Comparison of ENCODE assay signal across 1 cellular context in the genomic region with DNA sequence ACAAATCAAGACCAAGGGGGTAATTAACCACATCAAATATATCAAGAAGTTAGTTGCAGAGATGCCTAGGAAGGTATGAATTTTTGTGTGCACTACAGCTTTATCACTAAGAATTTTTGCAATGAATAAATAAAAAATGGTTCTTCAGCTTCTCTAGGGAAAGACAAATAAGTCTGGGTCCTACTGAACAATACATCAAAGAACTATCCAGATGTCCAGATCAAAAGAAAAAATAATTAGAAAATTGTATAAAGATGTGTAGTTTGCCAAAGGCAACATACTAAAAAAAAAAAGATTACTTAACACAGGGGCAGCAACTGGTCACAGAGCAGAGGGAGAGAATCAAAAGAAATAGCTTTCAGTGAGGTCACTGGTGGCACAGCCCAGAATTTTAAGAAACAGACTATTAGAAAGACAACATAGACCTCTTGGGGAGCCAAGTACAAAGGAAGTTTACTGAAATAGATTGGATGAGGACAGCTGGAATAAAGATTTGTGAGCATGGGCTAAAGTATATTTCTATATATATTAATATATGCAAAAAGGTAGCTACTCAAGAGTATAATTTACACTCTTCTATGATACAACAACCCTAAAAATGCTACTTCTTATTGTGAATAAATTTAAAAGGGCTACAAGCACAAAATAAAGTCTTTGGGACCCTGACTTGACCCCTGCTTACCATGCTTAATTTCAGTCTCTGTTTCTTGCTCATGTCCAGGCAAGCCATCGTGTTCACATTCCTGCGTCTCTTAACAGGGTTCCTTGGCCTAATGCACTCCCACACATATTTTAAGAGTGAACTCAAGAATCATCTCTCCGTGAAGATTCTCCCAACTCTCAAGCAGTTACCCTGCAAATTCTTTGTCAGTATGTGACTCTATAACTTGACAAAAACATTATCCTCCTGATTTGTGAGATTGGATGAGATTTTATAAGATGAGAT.
TF ChIP-seq lines count a peak whose summit lies in the region.

No MANE protein-coding gene starts in this region.

TF ChIP-seq in HepG2, 621 proteins besides CTCF, POLR2A, EP300 and RAD21 (continued from another document):
- TF ChIP-seq CCAR2 (optimal IDR thresholded peaks at IDR 0.05; ENCODE audit: low read depth, low read length) (no peak), ZFP36 (IDR thresholded peaks at IDR 0.05; ENCODE audit: borderline replicate concordance, low read depth, low read length, partially characterized antibody) (no peak), KLF15 (CRISPR knock-in tag; IDR thresholded peaks at IDR 0.05; ENCODE audit: borderline replicate concordance) (no peak), CEBPB (IDR thresholded peaks at IDR 0.05; ENCODE audit: borderline replicate concordance, low read depth, low read length) (no peak), NRL (CRISPR knock-in tag; IDR thresholded peaks at IDR 0.05; ENCODE audit: borderline replicate concordance) (no peak), TGIF2 (CRISPR knock-in tag; IDR thresholded peaks at IDR 0.05) (no peak), ZFP41 (CRISPR knock-in tag; IDR thresholded peaks at IDR 0.05; ENCODE audit: borderline replicate concordance) (no peak), ZNF629 (CRISPR knock-in tag; conservative IDR thresholded peaks at IDR 0.05) (no peak), REPIN1 (CRISPR knock-in tag; IDR thresholded peaks at IDR 0.05; ENCODE audit: borderline replicate concordance, low read depth) (no peak)
- TF ChIP-seq, protein P1, sequence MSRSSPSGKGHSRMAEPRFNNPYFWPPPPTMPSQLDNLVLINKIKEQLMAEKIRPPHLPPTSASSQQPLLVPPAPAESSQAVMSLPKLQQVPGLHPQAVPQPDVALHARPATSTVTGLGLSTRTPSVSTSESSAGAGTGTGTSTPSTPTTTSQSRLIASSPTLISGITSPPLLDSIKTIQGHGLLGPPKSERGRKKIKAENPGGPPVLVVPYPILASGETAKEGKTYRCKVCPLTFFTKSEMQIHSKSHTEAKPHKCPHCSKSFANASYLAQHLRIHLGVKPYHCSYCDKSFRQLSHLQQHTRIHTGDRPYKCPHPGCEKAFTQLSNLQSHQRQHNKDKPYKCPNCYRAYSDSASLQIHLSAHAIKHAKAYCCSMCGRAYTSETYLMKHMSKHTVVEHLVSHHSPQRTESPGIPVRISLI (CRISPR knock-in tag; IDR thresholded peaks at IDR 0.05; ENCODE audit: borderline replicate concordance), result no peak
- TF ChIP-seq, protein P2, sequence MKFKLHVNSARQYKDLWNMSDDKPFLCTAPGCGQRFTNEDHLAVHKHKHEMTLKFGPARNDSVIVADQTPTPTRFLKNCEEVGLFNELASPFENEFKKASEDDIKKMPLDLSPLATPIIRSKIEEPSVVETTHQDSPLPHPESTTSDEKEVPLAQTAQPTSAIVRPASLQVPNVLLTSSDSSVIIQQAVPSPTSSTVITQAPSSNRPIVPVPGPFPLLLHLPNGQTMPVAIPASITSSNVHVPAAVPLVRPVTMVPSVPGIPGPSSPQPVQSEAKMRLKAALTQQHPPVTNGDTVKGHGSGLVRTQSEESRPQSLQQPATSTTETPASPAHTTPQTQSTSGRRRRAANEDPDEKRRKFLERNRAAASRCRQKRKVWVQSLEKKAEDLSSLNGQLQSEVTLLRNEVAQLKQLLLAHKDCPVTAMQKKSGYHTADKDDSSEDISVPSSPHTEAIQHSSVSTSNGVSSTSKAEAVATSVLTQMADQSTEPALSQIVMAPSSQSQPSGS (CRISPR knock-in tag; IDR thresholded peaks at IDR 0.05), result no peak
- TF ChIP-seq, protein P3, sequence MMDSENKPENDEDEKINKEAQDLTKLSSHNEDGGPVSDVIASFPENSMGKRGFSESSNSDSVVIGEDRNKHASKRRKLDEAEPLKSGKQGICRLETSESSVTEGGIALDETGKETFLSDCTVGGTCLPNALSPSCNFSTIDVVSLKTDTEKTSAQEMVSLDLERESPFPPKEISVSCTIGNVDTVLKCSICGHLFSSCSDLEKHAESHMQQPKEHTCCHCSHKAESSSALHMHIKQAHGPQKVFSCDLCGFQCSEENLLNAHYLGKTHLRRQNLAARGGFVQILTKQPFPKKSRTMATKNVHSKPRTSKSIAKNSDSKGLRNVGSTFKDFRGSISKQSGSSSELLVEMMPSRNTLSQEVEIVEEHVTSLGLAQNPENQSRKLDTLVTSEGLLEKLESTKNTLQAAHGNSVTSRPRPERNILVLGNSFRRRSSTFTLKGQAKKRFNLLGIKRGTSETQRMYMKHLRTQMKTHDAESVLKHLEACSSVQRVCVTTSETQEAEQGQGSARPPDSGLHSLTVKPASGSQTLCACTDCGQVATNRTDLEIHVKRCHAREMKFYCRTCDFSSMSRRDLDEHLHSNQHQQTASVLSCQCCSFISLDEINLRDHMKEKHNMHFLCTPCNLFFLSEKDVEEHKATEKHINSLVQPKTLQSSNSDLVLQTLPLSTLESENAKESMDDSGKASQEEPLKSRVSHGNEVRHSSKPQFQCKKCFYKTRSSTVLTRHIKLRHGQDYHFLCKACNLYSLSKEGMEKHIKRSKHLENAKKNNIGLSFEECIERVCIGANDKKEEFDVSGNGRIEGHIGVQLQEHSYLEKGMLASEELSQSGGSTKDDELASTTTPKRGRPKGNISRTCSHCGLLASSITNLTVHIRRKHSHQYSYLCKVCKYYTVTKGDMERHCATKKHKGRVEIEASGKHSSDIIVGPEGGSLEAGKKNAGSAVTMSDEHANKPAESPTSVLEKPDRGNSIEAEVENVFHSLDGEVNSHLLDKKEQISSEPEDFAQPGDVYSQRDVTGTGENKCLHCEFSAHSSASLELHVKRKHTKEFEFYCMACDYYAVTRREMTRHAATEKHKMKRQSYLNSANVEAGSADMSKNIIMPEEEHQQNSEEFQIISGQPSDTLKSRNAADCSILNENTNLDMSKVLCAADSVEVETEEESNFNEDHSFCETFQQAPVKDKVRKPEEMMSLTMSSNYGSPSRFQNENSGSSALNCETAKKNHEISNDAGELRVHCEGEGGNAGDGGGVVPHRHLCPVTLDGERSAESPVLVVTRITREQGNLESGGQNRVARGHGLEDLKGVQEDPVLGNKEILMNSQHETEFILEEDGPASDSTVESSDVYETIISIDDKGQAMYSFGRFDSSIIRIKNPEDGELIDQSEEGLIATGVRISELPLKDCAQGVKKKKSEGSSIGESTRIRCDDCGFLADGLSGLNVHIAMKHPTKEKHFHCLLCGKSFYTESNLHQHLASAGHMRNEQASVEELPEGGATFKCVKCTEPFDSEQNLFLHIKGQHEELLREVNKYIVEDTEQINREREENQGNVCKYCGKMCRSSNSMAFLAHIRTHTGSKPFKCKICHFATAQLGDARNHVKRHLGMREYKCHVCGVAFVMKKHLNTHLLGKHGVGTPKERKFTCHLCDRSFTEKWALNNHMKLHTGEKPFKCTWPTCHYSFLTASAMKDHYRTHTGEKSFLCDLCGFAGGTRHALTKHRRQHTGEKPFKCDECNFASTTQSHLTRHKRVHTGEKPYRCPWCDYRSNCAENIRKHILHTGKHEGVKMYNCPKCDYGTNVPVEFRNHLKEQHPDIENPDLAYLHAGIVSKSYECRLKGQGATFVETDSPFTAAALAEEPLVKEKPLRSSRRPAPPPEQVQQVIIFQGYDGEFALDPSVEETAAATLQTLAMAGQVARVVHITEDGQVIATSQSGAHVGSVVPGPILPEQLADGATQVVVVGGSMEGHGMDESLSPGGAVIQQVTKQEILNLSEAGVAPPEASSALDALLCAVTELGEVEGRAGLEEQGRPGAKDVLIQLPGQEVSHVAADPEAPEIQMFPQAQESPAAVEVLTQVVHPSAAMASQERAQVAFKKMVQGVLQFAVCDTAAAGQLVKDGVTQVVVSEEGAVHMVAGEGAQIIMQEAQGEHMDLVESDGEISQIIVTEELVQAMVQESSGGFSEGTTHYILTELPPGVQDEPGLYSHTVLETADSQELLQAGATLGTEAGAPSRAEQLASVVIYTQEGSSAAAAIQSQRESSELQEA (CRISPR knock-in tag; IDR thresholded peaks at IDR 0.05; ENCODE audit: not compliant biosample characterization), result no peak
- TF ChIP-seq, protein P4, sequence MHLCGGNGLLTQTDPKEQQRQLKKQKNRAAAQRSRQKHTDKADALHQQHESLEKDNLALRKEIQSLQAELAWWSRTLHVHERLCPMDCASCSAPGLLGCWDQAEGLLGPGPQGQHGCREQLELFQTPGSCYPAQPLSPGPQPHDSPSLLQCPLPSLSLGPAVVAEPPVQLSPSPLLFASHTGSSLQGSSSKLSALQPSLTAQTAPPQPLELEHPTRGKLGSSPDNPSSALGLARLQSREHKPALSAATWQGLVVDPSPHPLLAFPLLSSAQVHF (CRISPR knock-in tag; IDR thresholded peaks at IDR 0.05), result no peak
TF ChIP-seq in HepG2: peak in this region for 0.
